Comparison of ENCODE assay signal across 27 cellular contexts in genomic region chrX:56310581-56310980, GRCh38.
"Had no signal": no experiment of that assay in that cellular context is flagged by ENCODE, and none has a peak within 500 bp of the region (broad histone marks: within the 10 kb centered on the region; RNA-seq: fewer than 3 reads in every experiment).

No MANE protein-coding gene starts in this region.

- ATAC-seq: activated CD8-positive, alpha-beta T cell treated with anti-CD3 and anti-CD28 coated beads for 36 hours; activated naive CD8-positive, alpha-beta T cell treated with anti-CD3 and anti-CD28 coated beads, Interleukin-2, amount 50 U/mL, for 24 hours; activated T-cell treated with anti-CD3 and anti-CD28 coated beads, Interleukin-2, amount 50 U/mL, for 4 hours; activated T-cell treated with anti-CD3 and anti-CD28 coated beads, Interleukin-2, amount 50 U/mL, for 72 hours; activated T-helper 17 cell treated with anti-CD3 and anti-CD28 coated beads, Interleukin-2, amount 50 U/mL, for 72 hours; T-cell; WTC11 had no signal

- H3K4me3 ChIP-seq: ascending aorta had no signal

- H3K36me3 ChIP-seq: ascending aorta, WERI-Rb-1 had no signal

- H3K27ac ChIP-seq: ascending aorta, WERI-Rb-1 had no signal

- H3K27me3 ChIP-seq: ascending aorta had no signal

- DNase-seq: activated CD4-positive, alpha-beta memory T cell treated with anti-CD3 and anti-CD28 coated beads for 36 hours; activated CD4-positive, alpha-beta T cell treated with anti-CD3 and anti-CD28 coated beads for 4 hours; activated CD4-positive, alpha-beta T cell treated with anti-CD3 and anti-CD28 coated beads, Interleukin-2, amount 10 ng/mL, durations not matched to agents 24 days and 14 days; activated CD4-positive, alpha-beta T cell treated with anti-CD3 and anti-CD28 coated beads, Interleukin-2, amount 50 U/mL, for 1 hour; activated CD4-positive, alpha-beta T cell treated with anti-CD3 and anti-CD28 coated beads, Interleukin-2, amount 50 U/mL, for 4 hours; activated CD4-positive, CD25-positive, alpha-beta regulatory T cell treated with anti-CD3 and anti-CD28 coated beads, Interleukin-2, amount 50 U/mL, for 72 hours; activated CD8-positive, alpha-beta memory T cell treated with anti-CD3 and anti-CD28 coated beads, Interleukin-2, amount 50 U/mL, for 4 hours; activated CD8-positive, alpha-beta T cell treated with anti-CD3 and anti-CD28 coated beads for 36 hours; activated gamma-delta T cell; activated naive CD4-positive, alpha-beta T cell treated with anti-CD3 and anti-CD28 coated beads, Interleukin-2, amount 10 ng/mL, durations not matched to agents 7 days and 5 days; activated naive CD4-positive, alpha-beta T cell treated with Interleukin-2 at 50 U/mL for 16 hours; activated naive CD8-positive, alpha-beta T cell treated with anti-CD3 and anti-CD28 coated beads, Interleukin-2, amount 10 ng/mL, durations not matched to agents 7 days and 5 days; activated naive CD8-positive, alpha-beta T cell treated with anti-CD3 and anti-CD28 coated beads, Interleukin-2, amount 50 U/mL, for 24 hours; activated T-cell treated with anti-CD3 and anti-CD28 coated beads for 4 hours; activated T-cell treated with anti-CD3 and anti-CD28 coated beads, Interleukin-2, amount 50 U/mL, for 1 hour; activated T-cell treated with anti-CD3 and anti-CD28 coated beads, Interleukin-2, amount 50 U/mL, for 4 hours; activated T-cell treated with anti-CD3 and anti-CD28 coated beads, Interleukin-2, amount 50 U/mL, for 72 hours; amygdala; anterior cingulate cortex; central memory CD4-positive, alpha-beta T cell; T-cell; T-helper 2 cell; T-helper 9 cell; WERI-Rb-1 had no signal
